In genomic region chr11:64776425-64776824, GRCh38 we compare ENCODE assay signal across 8 cellular contexts. TPM values are rescaled to one million over a fixed set of nuclear protein-coding genes. Genes with fewer than 3 reads are reported as not detected.
DNase-seq lines count a peak whose midpoint lies in the region; ATAC-seq and TF ChIP-seq lines count a peak whose summit lies in the region.

No MANE protein-coding gene starts in this region.

- H3K9me3 Mint-ChIP-seq in activated CD4-positive, alpha-beta T cell treated with anti-CD3 and anti-CD28 coated beads, Interleukin-2, amount 10 ng/mL, durations not matched to agents 7 days and 5 days: no peaks in the 10 kb centered on the region
- no peaks in the 10 kb centered on the region for H3K9me3 Mint-ChIP-seq in activated T-helper 17 cell treated with anti-CD3 and anti-CD28 coated beads, Interleukin-2, amount 50 U/mL, for 72 hours

- ATAC-seq in activated T-helper 17 cell treated with anti-CD3 and anti-CD28 coated beads, Interleukin-2, amount 50 U/mL, for 72 hours (replicated peaks): no peak
- no peak for ATAC-seq in HG02970 (IDR thresholded peaks at IDR 0.05; ENCODE audit: low FRiP score, unreplicated experiment)

- peaks cover 61% of the 10 kb centered on the region for H3K36me3 Mint-ChIP-seq in activated CD4-positive, alpha-beta T cell treated with anti-CD3 and anti-CD28 coated beads, Interleukin-2, amount 10 ng/mL, durations not matched to agents 7 days and 5 days (ENCODE audit: low read depth)
- H3K36me3 Mint-ChIP-seq in activated T-helper 17 cell treated with anti-CD3 and anti-CD28 coated beads, Interleukin-2, amount 50 U/mL, for 72 hours (ENCODE audit: low read depth): peaks cover 74% of the 10 kb centered on the region

- CTCF ChIA-PET in activated CD4-positive, alpha-beta T cell treated with anti-CD3 and anti-CD28 coated beads, Interleukin-2, amount 10 ng/mL, durations not matched to agents 7 days and 5 days (lab: Charles Lee): interaction anchor here (0.9 to 7.6 kb wide), 4 partner anchors 9 to 76 kb away, joined by 3 to 51 read pairs (median 4); no protein-coding TSS in a partner anchor

- peaks cover 14% of the 10 kb centered on the region for H3K4me1 ChIP-seq in iPS-20b (ENCODE audit: insufficient read depth, low read length)
- peaks cover 47 to 66% (median 58%) of the 10 kb centered on the region in 4 donors for H3K4me1 ChIP-seq in stomach

- H3K36me3 ChIP-seq in iPS-20b (ENCODE audit: insufficient read depth, low read depth, low read length): peaks cover 61% of the 10 kb centered on the region
- H3K36me3 ChIP-seq in stomach: peaks cover 53 to 60% (median 55%) of the 10 kb centered on the region in 4 donors

- peak overlapping the region; percentile 88; the same call in 1 of the 2 replicates for H3K9ac ChIP-seq in iPS-20b (ENCODE audit: low read depth, low read length)

- no peak for TF ChIP-seq POLR2A in stomach (IDR thresholded peaks at IDR 0.05)

- H3K4me3 ChIP-seq in iPS-20b (ENCODE audit: low read length) (peak overlapping the region; percentile 100), stomach (peak overlapping the region; percentile 93 to 99 (median 96))

- DNase-seq in activated CD4-positive, alpha-beta T cell treated with anti-CD3 and anti-CD28 coated beads, Interleukin-2, amount 10 ng/mL, durations not matched to agents 7 days and 5 days: no peak
- no peak for DNase-seq in activated CD4-positive, alpha-beta T cell treated with anti-CD3 and anti-CD28 coated beads for 4 hours
- DNase-seq in stomach: no peak
- no peak for DNase-seq in NOMO-1 treated with DMSO at 0.1 percent for 48 hours (lab: John Stamatoyannopoulos, UW; ENCODE audit: unreplicated experiment)
- DNase-seq in NCI-H524 (lab: John Stamatoyannopoulos, UW): no peak

- peak overlapping the region; percentile 97 for H3K4me3 Mint-ChIP-seq in activated CD4-positive, alpha-beta T cell treated with anti-CD3 and anti-CD28 coated beads, Interleukin-2, amount 10 ng/mL, durations not matched to agents 7 days and 5 days
- peak overlapping the region; percentile 96 for H3K4me3 Mint-ChIP-seq in activated T-helper 17 cell treated with anti-CD3 and anti-CD28 coated beads, Interleukin-2, amount 50 U/mL, for 72 hours

- H3K9me3 ChIP-seq in iPS-20b (ENCODE audit: insufficient read depth, low read depth, low read length) (no peaks in the 10 kb centered on the region), stomach (no peaks in the 10 kb centered on the region)

- TF ChIP-seq EP300 in stomach (IDR thresholded peaks at IDR 0.05): no peak

- TF ChIP-seq CTCF in stomach (IDR thresholded peaks at IDR 0.05): no peak

- no peaks in the 10 kb centered on the region for H3K27me3 Mint-ChIP-seq in activated CD4-positive, alpha-beta T cell treated with anti-CD3 and anti-CD28 coated beads, Interleukin-2, amount 10 ng/mL, durations not matched to agents 7 days and 5 days
- H3K27me3 Mint-ChIP-seq in activated T-helper 17 cell treated with anti-CD3 and anti-CD28 coated beads, Interleukin-2, amount 50 U/mL, for 72 hours: no peaks in the 10 kb centered on the region

- intact Hi-C loops in stomach (cut with DNase I; ENCODE audit: low total_unique reads): no loop called here

- H3K4me1 Mint-ChIP-seq in activated CD4-positive, alpha-beta T cell treated with anti-CD3 and anti-CD28 coated beads, Interleukin-2, amount 10 ng/mL, durations not matched to agents 7 days and 5 days: peaks cover 77% of the 10 kb centered on the region
- peaks cover 44% of the 10 kb centered on the region for H3K4me1 Mint-ChIP-seq in activated T-helper 17 cell treated with anti-CD3 and anti-CD28 coated beads, Interleukin-2, amount 50 U/mL, for 72 hours

- H3K27me3 ChIP-seq in iPS-20b (ENCODE audit: insufficient read depth, low read length): no peaks in the 10 kb centered on the region
- H3K27me3 ChIP-seq in stomach: no peaks in the 10 kb centered on the region

- WGBS in stomach, 5 donors: 33 to 51% (median 38%) methylated on average over 6 of the region's 6 CpGs

- no peak overlapping the region for H3K27ac ChIP-seq in iPS-20b (ENCODE audit: low read length)
- H3K27ac ChIP-seq in stomach: peak overlapping the region in 2 of 5 donors; percentile 80 to 100

- H3K27ac Mint-ChIP-seq in activated CD4-positive, alpha-beta T cell treated with anti-CD3 and anti-CD28 coated beads, Interleukin-2, amount 10 ng/mL, durations not matched to agents 7 days and 5 days: peak overlapping the region; percentile 74
- peak overlapping the region; percentile 95 for H3K27ac Mint-ChIP-seq in activated T-helper 17 cell treated with anti-CD3 and anti-CD28 coated beads, Interleukin-2, amount 50 U/mL, for 72 hours

- POLR2A ChIA-PET in activated CD4-positive, alpha-beta T cell treated with anti-CD3 and anti-CD28 coated beads, Interleukin-2, amount 10 ng/mL, durations not matched to agents 7 days and 5 days (lab: Charles Lee): interaction anchor here (1.7 kb wide), 1 partner anchor 32 kb away, joined by 6 read pairs; no protein-coding TSS in a partner anchor

RNA-seq across cellular contexts. Expression of gene SF1, which starts 1.9 kb away (rescaled TPM):
- 100 to 1,000 TPM; 435 to 456 TPM for total RNA-seq in activated CD4-positive, alpha-beta T cell treated with anti-CD3 and anti-CD28 coated beads, Interleukin-2, amount 10 ng/mL, durations not matched to agents 7 days and 5 days
- total RNA-seq in activated T-helper 17 cell treated with anti-CD3 and anti-CD28 coated beads, Interleukin-2, amount 50 U/mL, for 72 hours: 100 to 1,000 TPM; 316 to 397 TPM
- 100 to 1,000 TPM; 235 to 341 (median 279) TPM for total RNA-seq in stomach
- 10 to 100 TPM; 57.5 to 72.1 (median 63.4) TPM for polyA plus RNA-seq in stomach

RNA-seq across cellular contexts. Expression of gene PYGM, which starts 16.7 kb away (rescaled TPM):
- 1 to 10 TPM; 3.9 to 4.3 TPM for total RNA-seq in activated CD4-positive, alpha-beta T cell treated with anti-CD3 and anti-CD28 coated beads, Interleukin-2, amount 10 ng/mL, durations not matched to agents 7 days and 5 days
- total RNA-seq in activated T-helper 17 cell treated with anti-CD3 and anti-CD28 coated beads, Interleukin-2, amount 50 U/mL, for 72 hours: 1 to 10 TPM; 4.0 to 4.7 TPM
- 1 to 10 TPM in 2 of 5 donors, under 1 TPM in 2, not detected in 1; 0.58 to 2.0 (median 1.4) TPM for total RNA-seq in stomach
- polyA plus RNA-seq in stomach: 1 to 10 TPM in 2 of 3 donors, under 1 TPM in 1; 0.37 to 3.5 (median 3.1) TPM

RNA-seq across cellular contexts. Expression of gene MAP4K2, which starts 26.6 kb away (rescaled TPM):
- 10 to 100 TPM; 86.6 to 91.2 TPM for total RNA-seq in activated CD4-positive, alpha-beta T cell treated with anti-CD3 and anti-CD28 coated beads, Interleukin-2, amount 10 ng/mL, durations not matched to agents 7 days and 5 days
- total RNA-seq in activated T-helper 17 cell treated with anti-CD3 and anti-CD28 coated beads, Interleukin-2, amount 50 U/mL, for 72 hours: 10 to 100 TPM; 65.9 to 82.5 TPM
- 10 to 100 TPM in 2 of 5 donors, 1 to 10 TPM in 3; 2.3 to 66.9 (median 9.0) TPM for total RNA-seq in stomach
- 10 to 100 TPM; 13.0 to 20.9 (median 13.8) TPM for polyA plus RNA-seq in stomach

RNA-seq across cellular contexts. Expression of gene RASGRP2, which starts 32.5 kb away (rescaled TPM):
- total RNA-seq in activated CD4-positive, alpha-beta T cell treated with anti-CD3 and anti-CD28 coated beads, Interleukin-2, amount 10 ng/mL, durations not matched to agents 7 days and 5 days: 100 to 1,000 TPM; 293 to 300 TPM
- 10 to 100 TPM; 11.0 to 21.6 TPM for total RNA-seq in activated T-helper 17 cell treated with anti-CD3 and anti-CD28 coated beads, Interleukin-2, amount 50 U/mL, for 72 hours
- 10 to 100 TPM in 3 of 5 donors, 1 to 10 TPM in 2; 5.3 to 60.8 (median 13.4) TPM for total RNA-seq in stomach
- polyA plus RNA-seq in stomach: 10 to 100 TPM in 1 of 3 donors, 1 to 10 TPM in 2; 7.2 to 20.6 (median 8.2) TPM

RNA-seq across cellular contexts. Expression of gene MEN1, which starts 33.9 kb away (rescaled TPM):
- 10 to 100 TPM; 35.1 to 38.7 TPM for total RNA-seq in activated CD4-positive, alpha-beta T cell treated with anti-CD3 and anti-CD28 coated beads, Interleukin-2, amount 10 ng/mL, durations not matched to agents 7 days and 5 days
- 10 to 100 TPM; 17.9 to 28.2 TPM for total RNA-seq in activated T-helper 17 cell treated with anti-CD3 and anti-CD28 coated beads, Interleukin-2, amount 50 U/mL, for 72 hours
- 10 to 100 TPM in 4 of 5 donors, 1 to 10 TPM in 1; 9.4 to 62.5 (median 16.9) TPM for total RNA-seq in stomach
- polyA plus RNA-seq in stomach: 10 to 100 TPM; 12.9 to 16.4 (median 13.6) TPM
